18 cellular contexts compared by ENCODE assay signal in the genomic region with DNA sequence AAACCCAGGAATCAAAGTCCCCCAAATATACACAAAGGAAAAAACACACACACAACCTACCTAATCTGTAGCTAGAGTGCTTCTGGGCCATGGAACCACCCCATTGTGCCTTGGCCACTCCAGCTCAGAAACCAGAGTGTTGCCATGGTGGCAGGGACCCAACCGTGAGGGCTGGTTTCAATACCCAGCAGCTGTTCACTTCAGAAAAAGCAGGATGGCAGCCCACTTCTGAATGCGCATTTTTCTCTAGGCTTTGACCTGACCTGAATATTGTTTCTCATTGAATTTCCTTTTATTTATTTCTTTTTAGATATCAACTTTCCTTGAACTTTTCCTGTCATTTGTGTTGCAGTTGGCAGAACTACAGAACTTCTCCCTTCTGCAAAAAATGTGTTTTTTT. TPM values are rescaled to one million over a fixed set of nuclear protein-coding genes. Genes with fewer than 3 reads are reported as not detected.
A peak's percentile ranks its signal among the peaks of the same experiment; 100 is the strongest.
DNase-seq lines count a peak whose midpoint lies in the region; ATAC-seq, FAIRE-seq and TF ChIP-seq lines count a peak whose summit lies in the region.
"Had no signal": no experiment of that assay in that cellular context is flagged by ENCODE, and none has a peak within 500 bp of the region (broad histone marks: within the 10 kb centered on the region; RNA-seq: fewer than 3 reads in every experiment).

No MANE protein-coding gene starts in this region.

- H3K4me1 ChIP-seq in IMR-90 (ENCODE audit: control insufficient read depth, insufficient read depth, low read length) (peaks cover 19% of the 10 kb centered on the region), SJSA1 (replicated peaks) (peaks cover 67% of the 10 kb centered on the region), keratinocyte (ENCODE audit: control insufficient read depth, extremely low read depth, insufficient read depth, low read length) (peaks cover 48% of the 10 kb centered on the region), smooth muscle cell (ENCODE audit: low read depth) (peaks cover 31% of the 10 kb centered on the region)

- peak overlapping the region; percentile 95 for H4K91ac ChIP-seq in IMR-90 (ENCODE audit: insufficient read depth, low read depth, low read length)

- TF ChIP-seq POLR2A in IMR-90 (IDR thresholded peaks at IDR 0.05; ENCODE audit: low read depth, low read length), result no peak

- H3K79me2 ChIP-seq in keratinocyte (ENCODE audit: control insufficient read depth, insufficient read depth, low read length) (no peaks in the 10 kb centered on the region), smooth muscle cell (ENCODE audit: low read depth) (no peaks in the 10 kb centered on the region)

- H3K9ac ChIP-seq in IMR-90 (ENCODE audit: low read depth, low read length) (peak overlapping the region; percentile 20; the same call in 1 of the 2 replicates), keratinocyte (ENCODE audit: control insufficient read depth, extremely low read depth, insufficient read depth, low read length) (no peak overlapping the region), smooth muscle cell (ENCODE audit: low read depth) (no peak overlapping the region)

- 0 out of 4 replicates have a peak, but pooled peaks cover 0 to 3% of the 10 kb centered on the region in 2 experiments for H3K79me1 ChIP-seq in IMR-90 (ENCODE audit: low read depth in 1 of 2, low read length in 2 of 2)

- no peak for ATAC-seq in IMR-90 (ENCODE audit: low read depth)
- ATAC-seq in activated CD8-positive, alpha-beta T cell treated with anti-CD3 and anti-CD28 coated beads for 36 hours, result no peak
- no peak for ATAC-seq in HG03442 (IDR thresholded peaks at IDR 0.05; ENCODE audit: unreplicated experiment)
- ATAC-seq: K562 had no signal

- peak overlapping the region in 1 of 2 experiments; percentile 38; a peak in 2 of 4 replicates for H4K8ac ChIP-seq in IMR-90 (ENCODE audit: low read depth in 2 of 2, low read length in 2 of 2)

- H3K18ac ChIP-seq in IMR-90 (ENCODE audit: low read depth, low read length), result peak overlapping the region; percentile 87

- no peak overlapping the region; the same call in 1 of the 2 replicates for H3K56ac ChIP-seq in IMR-90 (ENCODE audit: extremely low read depth, insufficient read depth, low read length)

- no CpG with 5 or more reads among the region's 2 CpGs for WGBS in IMR-90 (ENCODE audit: extremely low coverage in 2 of 2, insufficient read length in 1 of 2), 2 experiments
- 98% methylated on average over 2 of the region's 2 CpGs for WGBS in smooth muscle cell (ENCODE audit: low lambda C conversion rate)

- peak overlapping the region; percentile 48 for H2BK5ac ChIP-seq in IMR-90 (ENCODE audit: low read depth, low read length, poor library complexity, severe bottlenecking)

- H3K4me3 Mint-ChIP-seq in activated CD8-positive, alpha-beta T cell treated with anti-CD3 and anti-CD28 coated beads for 36 hours, result no peak overlapping the region
- H3K4me3 Mint-ChIP-seq: activated naive CD4-positive, alpha-beta T cell treated with anti-CD3 and anti-CD28 coated beads, Interleukin-2, amount 10 ng/mL, durations not matched to agents 7 days and 5 days; stimulated activated naive CD8-positive, alpha-beta T cell treated with anti-CD3 and anti-CD28 coated beads, Interleukin-15, Interleukin-2, amounts not matched to agents 100 ng/mL and 50 ng/mL, for 24 hours; T-helper 2 cell treated with Interferon-gamma antibody and Interleukin-4, amounts not matched to agents 5 μg/mL and 100 μg/mL, for 36 hours had no signal

- in situ Hi-C loops in IMR-90 (cut with MboI; ENCODE audit: low sequenced_read_pairs), result no loop called here

- no peak for TF ChIP-seq CTCF in IMR-90 (conservative IDR thresholded peaks at IDR 0.05; ENCODE audit: low read depth, low read length)
- no peak for TF ChIP-seq CTCF in keratinocyte (optimal IDR thresholded peaks at IDR 0.05 in 1 of 3, IDR thresholded peaks at IDR 0.05 in 1 of 3, conservative IDR thresholded peaks at IDR 0.05 in 1 of 3; ENCODE audit: extremely low read depth in 1 of 3, insufficient read depth in 2 of 3, low read length in 3 of 3)
- TF ChIP-seq CTCF in smooth muscle cell (IDR thresholded peaks at IDR 0.05; ENCODE audit: borderline replicate concordance, insufficient read depth, poor library complexity, severe bottlenecking), result no peak
- no peak for TF ChIP-seq CTCF in activated CD8-positive, alpha-beta T cell treated with anti-CD3 and anti-CD28 coated beads for 36 hours (IDR thresholded peaks at IDR 0.05)

- H3K4ac ChIP-seq in IMR-90 (ENCODE audit: low read depth, low read length), result peak overlapping the region; percentile 88

- no TSS peak for BruUV-seq in IMR-90 (replicated peaks; lab: Mats Ljungman, UMichigan)

- DNase-seq in IMR-90, result no peak
- DNase-seq in SJSA1 (ENCODE audit: low read depth in 1 of 2, low spot score in 2 of 2), result no peak
- no peak for DNase-seq in keratinocyte (ENCODE audit: low read depth, low spot score)
- DNase-seq in smooth muscle cell (lab: John Stamatoyannopoulos, UW; ENCODE audit: unreplicated experiment), result no peak
- DNase-seq in activated CD8-positive, alpha-beta T cell treated with anti-CD3 and anti-CD28 coated beads for 36 hours, result no peak
- DNase-seq in stimulated activated CD4-positive, alpha-beta T cell treated with anti-CD3 and anti-CD28 coated beads, Interleukin-4, amount 100 ng/mL, for 24 hours, result no peak
- no peak for DNase-seq in NCI-H2107 (lab: John Stamatoyannopoulos, UW)
- DNase-seq: activated CD4-positive, alpha-beta T cell treated with anti-CD3 and anti-CD28 coated beads for 1 hour; activated naive CD4-positive, alpha-beta T cell treated with anti-CD3 and anti-CD28 coated beads, Interleukin-2, amount 10 ng/mL, durations not matched to agents 7 days and 5 days; DND-41; NCI-H524 treated with DMSO at 0.1 percent for 48 hours had no signal

- peak overlapping the region; percentile 76 for H4K5ac ChIP-seq in IMR-90 (ENCODE audit: low read depth, low read length)

- peak overlapping the region; percentile 50 for H2BK20ac ChIP-seq in IMR-90 (ENCODE audit: low read depth, low read length)

- no peaks in the 10 kb centered on the region for H3K36me3 ChIP-seq in IMR-90 (ENCODE audit: control insufficient read depth, insufficient read depth, low read length)
- no peaks in the 10 kb centered on the region for H3K36me3 ChIP-seq in SJSA1
- no peaks in the 10 kb centered on the region for H3K36me3 ChIP-seq in keratinocyte (ENCODE audit: control insufficient read depth in 2 of 2, extremely low read depth in 1 of 2, insufficient read depth in 2 of 2, low read length in 2 of 2)
- no peaks in the 10 kb centered on the region for H3K36me3 ChIP-seq in smooth muscle cell (ENCODE audit: low read depth)
- H3K36me3 ChIP-seq: HAP-1 had no signal

- H3K36me3 Mint-ChIP-seq in activated CD8-positive, alpha-beta T cell treated with anti-CD3 and anti-CD28 coated beads for 36 hours (ENCODE audit: low read depth), result no peaks in the 10 kb centered on the region
- H3K36me3 Mint-ChIP-seq: activated naive CD4-positive, alpha-beta T cell treated with anti-CD3 and anti-CD28 coated beads, Interleukin-2, amount 10 ng/mL, durations not matched to agents 7 days and 5 days had no signal

- no peak overlapping the region for H3K27ac Mint-ChIP-seq in activated CD8-positive, alpha-beta T cell treated with anti-CD3 and anti-CD28 coated beads for 36 hours
- H3K27ac Mint-ChIP-seq: activated naive CD4-positive, alpha-beta T cell treated with anti-CD3 and anti-CD28 coated beads, Interleukin-2, amount 10 ng/mL, durations not matched to agents 7 days and 5 days; stimulated activated naive CD8-positive, alpha-beta T cell treated with anti-CD3 and anti-CD28 coated beads, Interleukin-15, Interleukin-2, amounts not matched to agents 100 ng/mL and 50 ng/mL, for 24 hours; T-helper 2 cell treated with Interferon-gamma antibody and Interleukin-4, amounts not matched to agents 5 μg/mL and 100 μg/mL, for 36 hours had no signal

- H3K27ac ChIP-seq in IMR-90 (ENCODE audit: insufficient read depth, low read length), result peak overlapping the region; percentile 80; the same call in 1 of the 2 replicates
- H3K27ac ChIP-seq in SJSA1, result peak overlapping the region; percentile 24
- H3K27ac ChIP-seq in keratinocyte (ENCODE audit: control insufficient read depth, insufficient read depth, low read length), result no peak overlapping the region
- peak overlapping the region; percentile 84 for H3K27ac ChIP-seq in smooth muscle cell (ENCODE audit: low read depth)
- H3K27ac ChIP-seq: C4-2B had no signal

- peak overlapping the region; percentile 74 for H2AK5ac ChIP-seq in IMR-90 (ENCODE audit: low read depth, low read length)

- peak overlapping the region; percentile 88 for H2BK120ac ChIP-seq in IMR-90 (ENCODE audit: low read depth, low read length)

- H3K9me3 Mint-ChIP-seq in activated CD8-positive, alpha-beta T cell treated with anti-CD3 and anti-CD28 coated beads for 36 hours, result no peaks in the 10 kb centered on the region
- H3K9me3 Mint-ChIP-seq: activated naive CD4-positive, alpha-beta T cell treated with anti-CD3 and anti-CD28 coated beads, Interleukin-2, amount 10 ng/mL, durations not matched to agents 7 days and 5 days; stimulated activated naive CD8-positive, alpha-beta T cell treated with anti-CD3 and anti-CD28 coated beads, Interleukin-15, Interleukin-2, amounts not matched to agents 100 ng/mL and 50 ng/mL, for 24 hours; T-helper 2 cell treated with Interferon-gamma antibody and Interleukin-4, amounts not matched to agents 5 μg/mL and 100 μg/mL, for 36 hours had no signal

- H3K9me1 ChIP-seq in IMR-90 (ENCODE audit: insufficient read depth, low read length) (peaks cover 12% of the 10 kb centered on the region), keratinocyte (ENCODE audit: control insufficient read depth, extremely low read depth, insufficient read depth, low read length) (no peaks in the 10 kb centered on the region)

- H3K14ac ChIP-seq in IMR-90 (replicated peaks; ENCODE audit: low read depth, low read length), result peak overlapping the region; percentile 87

- CTCF ChIA-PET in IMR-90 (lab: Yijun Ruan, JAX), result interaction anchor here (1.2 kb wide), 1 partner anchor 10 kb away, joined by 4 read pairs; no protein-coding TSS in a partner anchor
- CTCF ChIA-PET in activated CD8-positive, alpha-beta T cell treated with anti-CD3 and anti-CD28 coated beads for 36 hours (lab: Charles Lee), result no interaction called here

- H2BK15ac ChIP-seq in IMR-90 (ENCODE audit: low read depth, low read length), result peak overlapping the region; percentile 56; the same call in 1 of the 3 replicates

- H2AFZ ChIP-seq in IMR-90 (replicated peaks; ENCODE audit: low read length, poor library complexity) (no peak overlapping the region), keratinocyte (ENCODE audit: control insufficient read depth, low read length) (peak overlapping the region; percentile 33), smooth muscle cell (ENCODE audit: low read depth) (peak overlapping the region; percentile 15)

- no peak overlapping the region; the same call in 1 of the 2 replicates for H3K4me2 ChIP-seq in IMR-90 (ENCODE audit: low read depth, low read length)
- no peak overlapping the region for H3K4me2 ChIP-seq in keratinocyte (ENCODE audit: control insufficient read depth, extremely low read depth, insufficient read depth, low read depth, low read length)
- no peak overlapping the region for H3K4me2 ChIP-seq in smooth muscle cell

- intact Hi-C loops in IMR-90 (cut with micrococcal nuclease), result loop anchor here (2.0 to 5.0 kb wide), 3 partner anchors 85 to 206 kb away; no protein-coding TSS in a partner anchor
- intact Hi-C loops in activated CD8-positive, alpha-beta T cell treated with anti-CD3 and anti-CD28 coated beads for 36 hours (cut with micrococcal nuclease), result no loop called here

- POLR2A ChIA-PET in IMR-90 (lab: Charles Lee; ENCODE audit: unreplicated experiment), result no interaction called here
- POLR2A ChIA-PET in activated CD8-positive, alpha-beta T cell treated with anti-CD3 and anti-CD28 coated beads for 36 hours (lab: Charles Lee), result no interaction called here

- H4K20me1 ChIP-seq in IMR-90 (ENCODE audit: insufficient read depth, low read length) (no peaks in the 10 kb centered on the region), keratinocyte (ENCODE audit: control insufficient read depth, extremely low read depth, insufficient read depth, low read length) (no peaks in the 10 kb centered on the region), smooth muscle cell (ENCODE audit: low read depth) (no peaks in the 10 kb centered on the region)

- no peak for FAIRE-seq in keratinocyte (lab: Jason Lieb, UNC)
- FAIRE-seq: K562 had no signal

- no peaks in the 10 kb centered on the region for H3F3A ChIP-seq in smooth muscle cell (ENCODE audit: low read depth)

- no peak overlapping the region for H2AK9ac ChIP-seq in IMR-90 (replicated peaks; ENCODE audit: low read depth, low read length, poor library complexity)

- dilution Hi-C loops in IMR-90 (cut with HindIII; ENCODE audit: low sequenced_read_pairs, unreplicated experiment), result no loop called here
- dilution Hi-C loops in keratinocyte (cut with MboI; ENCODE audit: extremely low pct_ligation_motif_present, low sequenced_read_pairs), result no loop called here

- H3K9me3 ChIP-seq in IMR-90 (ENCODE audit: control insufficient read depth, insufficient read depth, low read length) (no peaks in the 10 kb centered on the region), SJSA1 (replicated peaks) (no peaks in the 10 kb centered on the region), keratinocyte (ENCODE audit: control insufficient read depth, low read depth, low read length) (no peaks in the 10 kb centered on the region), smooth muscle cell (replicated peaks; ENCODE audit: low read depth) (no peaks in the 10 kb centered on the region)
- H3K9me3 ChIP-seq: HAP-1 had no signal

- H3K23ac ChIP-seq in IMR-90 (ENCODE audit: low read depth, low read length), result peak overlapping the region; percentile 36

- no peaks in the 10 kb centered on the region for H3K27me3 Mint-ChIP-seq in activated CD8-positive, alpha-beta T cell treated with anti-CD3 and anti-CD28 coated beads for 36 hours
- H3K27me3 Mint-ChIP-seq: stimulated activated naive CD8-positive, alpha-beta T cell treated with anti-CD3 and anti-CD28 coated beads, Interleukin-15, Interleukin-2, amounts not matched to agents 100 ng/mL and 50 ng/mL, for 24 hours had no signal

- H3K27me3 ChIP-seq in IMR-90 (ENCODE audit: control insufficient read depth, insufficient read depth, low read length) (no peaks in the 10 kb centered on the region), SJSA1 (replicated peaks) (no peaks in the 10 kb centered on the region), keratinocyte (ENCODE audit: control insufficient read depth, extremely low read depth, insufficient read depth, low read length) (no peaks in the 10 kb centered on the region), smooth muscle cell (ENCODE audit: low read depth) (no peaks in the 10 kb centered on the region)

- TF ChIP-seq RAD21 in IMR-90 (IDR thresholded peaks at IDR 0.05; ENCODE audit: low read length), result no peak

- peaks cover 5% of the 10 kb centered on the region for H3K4me1 Mint-ChIP-seq in activated CD8-positive, alpha-beta T cell treated with anti-CD3 and anti-CD28 coated beads for 36 hours (ENCODE audit: low read depth)
- H3K4me1 Mint-ChIP-seq: activated naive CD4-positive, alpha-beta T cell treated with anti-CD3 and anti-CD28 coated beads, Interleukin-2, amount 10 ng/mL, durations not matched to agents 7 days and 5 days had no signal

- H3K4me3 ChIP-seq in IMR-90 (ENCODE audit: insufficient read depth, low read depth, low read length) (no peak overlapping the region), SJSA1 (no peak overlapping the region), keratinocyte (ENCODE audit: control insufficient read depth in 2 of 3, extremely low read depth in 1 of 3, insufficient read depth in 2 of 3, low read depth in 1 of 3, low read length in 3 of 3) (no peak overlapping the region), smooth muscle cell (no peak overlapping the region)
- H3K4me3 ChIP-seq: HAP-1, K562, skin epidermis had no signal

RNA-seq across cellular contexts. Expression of a gene that starts 43.0 kb away (rescaled TPM):
- total RNA-seq in IMR-90 (2012; rRNA removed) (44.4 and 55.0 TPM in 2 replicates), smooth muscle cell (45.9 and 55.7 TPM in 2 replicates)
- polyA plus RNA-seq in IMR-90 (2012; rRNA removed) (28.3 and 28.5 TPM in 2 replicates), keratinocyte (42.3 to 78.5 TPM (median 59.0 TPM) in 3 replicates), smooth muscle cell (9.3 and 13.1 TPM in 2 replicates)
- 8.3 and 11.9 TPM in 2 replicates for polyA plus RNA-seq in IMR-90 (2012; cell fraction: cytosol; rRNA removed)
- polyA plus RNA-seq in IMR-90 (2012; cell fraction: nucleus; rRNA removed; ENCODE audit: low replicate concordance), result 10.9 and 45.6 TPM in 2 replicates
- total RNA-seq in SJSA1 (2014; rRNA removed; shearing (Covaris generic)), result 60.1 and 66.1 TPM in 2 replicates
- polyA plus RNA-seq in keratinocyte (2011; ENCODE audit: low read depth), result 180 TPM
- polyA plus RNA-seq in keratinocyte (2011; cell fraction: cytosol; rRNA removed), result 49.0 and 54.3 TPM in 2 replicates
- polyA plus RNA-seq in keratinocyte (2011; cell fraction: nucleus; rRNA removed), result 57.0 and 83.0 TPM in 2 replicates
- polyA plus RNA-seq in keratinocyte (2012; ENCODE audit: low replicate concordance), result 44.0 and 55.0 TPM in 2 replicates
- polyA minus RNA-seq in keratinocyte, result 25.4 to 122 TPM (median 60.8 TPM) in 3 replicates
- 55.1 TPM for polyA minus RNA-seq in keratinocyte (2011; cell fraction: cytosol; rRNA and poly(A)+ RNA removed)
- polyA minus RNA-seq in keratinocyte (2011; cell fraction: nucleus; rRNA and poly(A)+ RNA removed), result 74.2 and 175 TPM in 2 replicates
- 10 to 100 TPM; 24.1 to 24.3 TPM for total RNA-seq in activated CD8-positive, alpha-beta T cell treated with anti-CD3 and anti-CD28 coated beads for 36 hours
